In genomic region chrX:148582353-148582752, GRCh38 we compare ENCODE assay signal across 29 cellular contexts.
"Had no signal": no experiment of that assay in that cellular context is flagged by ENCODE, and none has a peak within 500 bp of the region (broad histone marks: within the 10 kb centered on the region; RNA-seq: fewer than 3 reads in every experiment).

No MANE protein-coding gene starts in this region.

- H3K9me3 Mint-ChIP-seq: stimulated activated memory B cell treated with anti-CD40 and anti-IgM and Interleukin-4, amounts not matched to agents 10 μg/mL and 1 μg/mL and 100 μg/mL, for 72 hours; stimulated activated naive CD8-positive, alpha-beta T cell treated with anti-CD3 and anti-CD28 coated beads, Interleukin-15, amount 100 ng/mL, for 72 hours; type B pancreatic cell had no signal

- FAIRE-seq: keratinocyte, small intestine had no signal

- H3K36me3 Mint-ChIP-seq: naive thymus-derived CD8-positive, alpha-beta T cell; stimulated activated memory B cell treated with anti-CD40 and anti-IgM and Interleukin-4, amounts not matched to agents 10 μg/mL and 1 μg/mL and 100 μg/mL, for 72 hours; type B pancreatic cell had no signal

- DNase-seq: hypothalamus; kidney glomerular epithelial cell; left colon; left lung; lower lobe of right lung; mammary epithelial cell; mesenchymal stem cell; naive thymus-derived CD8-positive, alpha-beta T cell; nucleus accumbens; pancreas; posterior cingulate gyrus; retina; right cardiac atrium; small intestine; spleen; stimulated activated CD4-positive, alpha-beta T cell treated with anti-CD3 and anti-CD28 coated beads, Interleukin-4, amount 100 ng/mL, for 24 hours; stimulated activated CD8-positive, alpha-beta memory T cell treated with anti-CD3 and anti-CD28 coated beads, Interleukin-4, amount 100 ng/mL, for 48 hours; stimulated activated naive CD4-positive, alpha-beta T cell treated with Interleukin-2 at 50 U/mL for 16 hours; stimulated activated naive CD8-positive, alpha-beta T cell treated with anti-CD3 and anti-CD28 coated beads, Interleukin-15, amount 100 ng/mL, for 72 hours; substantia nigra; uterus had no signal

- H3K4me3 Mint-ChIP-seq: naive thymus-derived CD8-positive, alpha-beta T cell; nephron; neural crest cell; stimulated activated memory B cell treated with anti-CD40 and anti-IgM and Interleukin-4, amounts not matched to agents 10 μg/mL and 1 μg/mL and 100 μg/mL, for 72 hours; stimulated activated naive CD8-positive, alpha-beta T cell treated with anti-CD3 and anti-CD28 coated beads, Interleukin-15, amount 100 ng/mL, for 72 hours; type B pancreatic cell had no signal

- H3K27ac Mint-ChIP-seq: naive thymus-derived CD8-positive, alpha-beta T cell; nephron; stimulated activated memory B cell treated with anti-CD40 and anti-IgM and Interleukin-4, amounts not matched to agents 10 μg/mL and 1 μg/mL and 100 μg/mL, for 72 hours; stimulated activated naive CD8-positive, alpha-beta T cell treated with anti-CD3 and anti-CD28 coated beads, Interleukin-15, amount 100 ng/mL, for 72 hours; type B pancreatic cell had no signal

- H3K4me1 ChIP-seq: left lung, lower lobe of right lung, pancreas, prostate gland, spleen, tibial nerve, uterus had no signal

- H3K36me3 ChIP-seq: left lung, lower lobe of right lung, pancreas, prostate gland, spleen, tibial nerve, uterus had no signal

- H3K27me3 Mint-ChIP-seq: naive thymus-derived CD8-positive, alpha-beta T cell; stimulated activated memory B cell treated with anti-CD40 and anti-IgM and Interleukin-4, amounts not matched to agents 10 μg/mL and 1 μg/mL and 100 μg/mL, for 72 hours; stimulated activated naive CD8-positive, alpha-beta T cell treated with anti-CD3 and anti-CD28 coated beads, Interleukin-15, amount 100 ng/mL, for 72 hours; type B pancreatic cell had no signal

- H3K4me1 Mint-ChIP-seq: nephron; neural crest cell; stimulated activated memory B cell treated with anti-CD40 and anti-IgM and Interleukin-4, amounts not matched to agents 10 μg/mL and 1 μg/mL and 100 μg/mL, for 72 hours; stimulated activated naive CD8-positive, alpha-beta T cell treated with anti-CD3 and anti-CD28 coated beads, Interleukin-15, amount 100 ng/mL, for 72 hours had no signal

- H3K27me3 ChIP-seq: left lung, spleen, tibial nerve, uterus had no signal

- H3K27ac ChIP-seq: left lung, lower lobe of right lung, pancreas, prostate gland, spleen, tibial nerve, uterus had no signal

- H3K9me3 ChIP-seq: left lung, lower lobe of right lung, pancreas, prostate gland, spleen, tibial nerve, uterus had no signal

- ATAC-seq: left colon; left lung; lower lobe of right lung; naive thymus-derived CD8-positive, alpha-beta T cell; pancreas; right cardiac atrium; sciatic nerve; stimulated activated memory B cell treated with anti-CD40 and anti-IgM and Interleukin-4, amounts not matched to agents 10 μg/mL and 1 μg/mL and 100 μg/mL, for 72 hours; stimulated activated naive CD8-positive, alpha-beta T cell treated with anti-CD3 and anti-CD28 coated beads, Interleukin-15, amount 100 ng/mL, for 72 hours had no signal

- H3K4me3 ChIP-seq: left lung, lower lobe of right lung, pancreas, prostate gland, spleen, tibial nerve, uterus had no signal
